In genomic region chr6:41216616-41217015, GRCh38 we compare ENCODE assay signal across 28 cellular contexts. TPM values are rescaled to one million over a fixed set of nuclear protein-coding genes. Genes with fewer than 3 reads are reported as not detected.
DNase-seq lines count a peak whose midpoint lies in the region; ATAC-seq and TF ChIP-seq lines count a peak whose summit lies in the region.
"Had no signal": no experiment of that assay in that cellular context is flagged by ENCODE, and none has a peak within 500 bp of the region (broad histone marks: within the 10 kb centered on the region; RNA-seq: fewer than 3 reads in every experiment).

No MANE protein-coding gene starts in this region.

- H3K9me3 ChIP-seq in heart right ventricle, result peaks cover 0 to 35% (median 10%) of the 10 kb centered on the region in 11 donors
- H3K9me3 ChIP-seq: BE2C had no signal

- peak; percentile 46 for DNase-seq in activated CD4-positive, alpha-beta T cell treated with anti-CD3 and anti-CD28 coated beads, Interleukin-2, amount 10 ng/mL, durations not matched to agents 24 days and 14 days
- no peak for DNase-seq in activated CD4-positive, alpha-beta T cell treated with anti-CD3 and anti-CD28 coated beads for 4 hours
- DNase-seq in coronary artery (ENCODE audit: low spot score), result peak; percentile 31
- DNase-seq in mesenteric fat pad (ENCODE audit: low spot score), result peak; percentile 74
- DNase-seq in posterior vena cava (ENCODE audit: low spot score), result peak; percentile 31
- DNase-seq in GDM1 (lab: John Stamatoyannopoulos, UW), result no peak
- no peak for DNase-seq in heart right ventricle
- no peak for DNase-seq in cerebellar nuclear complex (lab: John Stamatoyannopoulos, UW)
- DNase-seq: 8988T; ACHN; BE2C; C1 segment of cervical spinal cord; CD4-positive, alpha-beta memory T cell; CD4-positive, CD25-positive, alpha-beta regulatory T cell; CD8-positive, alpha-beta memory T cell; COR-L47; DMS153; DMS53; DMS79; DND-41; EL had no signal

- WGBS in heart right ventricle, 2 donors, result 66 to 67% methylated on average over 5 of the region's 5 CpGs

- H3K4me1 ChIP-seq in heart right ventricle, result no peaks in the 10 kb centered on the region
- H3K4me1 ChIP-seq: BE2C, BLaER1 had no signal

- TF ChIP-seq CTCF in coronary artery (IDR thresholded peaks at IDR 0.05), result no peak
- no peak for TF ChIP-seq CTCF in heart right ventricle (IDR thresholded peaks at IDR 0.05)

- H3K27ac ChIP-seq in coronary artery (no peak overlapping the region), heart right ventricle (no peak overlapping the region)
- H3K27ac ChIP-seq: BLaER1 had no signal

- no peaks in the 10 kb centered on the region for H3K36me3 Mint-ChIP-seq in activated CD4-positive, alpha-beta T cell treated with anti-CD3 and anti-CD28 coated beads, Interleukin-2, amount 10 ng/mL, durations not matched to agents 24 days and 14 days (ENCODE audit: low read depth)
- H3K36me3 Mint-ChIP-seq: CD4-positive, CD25-positive, alpha-beta regulatory T cell had no signal

- H3K27me3 Mint-ChIP-seq in activated CD4-positive, alpha-beta T cell treated with anti-CD3 and anti-CD28 coated beads, Interleukin-2, amount 10 ng/mL, durations not matched to agents 24 days and 14 days, result peaks cover 10% of the 10 kb centered on the region

- H3K4me3 Mint-ChIP-seq in activated CD4-positive, alpha-beta T cell treated with anti-CD3 and anti-CD28 coated beads, Interleukin-2, amount 10 ng/mL, durations not matched to agents 24 days and 14 days, result no peak overlapping the region
- H3K4me3 Mint-ChIP-seq: CD14-positive monocyte; CD4-positive, alpha-beta memory T cell; CD4-positive, CD25-positive, alpha-beta regulatory T cell; CD8-positive, alpha-beta memory T cell had no signal

- no peaks in the 10 kb centered on the region for H3K4me1 Mint-ChIP-seq in activated CD4-positive, alpha-beta T cell treated with anti-CD3 and anti-CD28 coated beads, Interleukin-2, amount 10 ng/mL, durations not matched to agents 24 days and 14 days
- H3K4me1 Mint-ChIP-seq: CD14-positive monocyte; CD8-positive, alpha-beta memory T cell had no signal

- no peak for ATAC-seq in heart right ventricle
- ATAC-seq: GM12878 had no signal

- H3K9me3 Mint-ChIP-seq in activated CD4-positive, alpha-beta T cell treated with anti-CD3 and anti-CD28 coated beads, Interleukin-2, amount 10 ng/mL, durations not matched to agents 24 days and 14 days, result peaks cover 16% of the 10 kb centered on the region

- intact Hi-C loops in activated CD4-positive, alpha-beta T cell treated with anti-CD3 and anti-CD28 coated beads, Interleukin-2, amount 10 ng/mL, durations not matched to agents 24 days and 14 days (cut with micrococcal nuclease), result no loop called here
- intact Hi-C loops in posterior vena cava (cut with DNase I) (no loop called here), heart right ventricle (cut with DNase I) (no loop called here)

- H3K36me3 ChIP-seq in heart right ventricle, result no peaks in the 10 kb centered on the region
- H3K36me3 ChIP-seq: BE2C, BLaER1 had no signal

- H3K4me3 ChIP-seq in coronary artery, result no peak overlapping the region
- no peak overlapping the region for H3K4me3 ChIP-seq in heart right ventricle
- H3K4me3 ChIP-seq: BLaER1, GM12878 had no signal

- H3K27ac Mint-ChIP-seq in activated CD4-positive, alpha-beta T cell treated with anti-CD3 and anti-CD28 coated beads, Interleukin-2, amount 10 ng/mL, durations not matched to agents 24 days and 14 days, result no peak overlapping the region
- H3K27ac Mint-ChIP-seq: CD4-positive, alpha-beta memory T cell had no signal

- H3K27me3 ChIP-seq in heart right ventricle, result peaks cover 0 to 13% (median 8%) of the 10 kb centered on the region in 7 donors
- H3K27me3 ChIP-seq: BLaER1 had no signal

RNA-seq across cellular contexts. Expression of gene TREML4, which starts 11.5 kb away (rescaled TPM):
- total RNA-seq in activated CD4-positive, alpha-beta T cell treated with anti-CD3 and anti-CD28 coated beads, Interleukin-2, amount 10 ng/mL, durations not matched to agents 24 days and 14 days, result not detected in 2 replicates
- total RNA-seq in mesenteric fat pad (0.67 TPM), posterior vena cava (under 1 TPM in 1 of 2 donors, not detected in 1; 0.14 TPM), heart right ventricle (not detected)
- polyA plus RNA-seq in heart right ventricle, result under 1 TPM in 1 of 2 donors, not detected in 1; 0.04 TPM
- total RNA-seq: A673; CD4-positive, alpha-beta memory T cell; CD4-positive, CD25-positive, alpha-beta regulatory T cell; CD8-positive, alpha-beta memory T cell; Daoy; G401; GM12878 had no signal
- polyA plus RNA-seq: AG04450; CD14-positive monocyte; CD4-positive, alpha-beta memory T cell; CD4-positive, CD25-positive, alpha-beta regulatory T cell; CD8-positive, alpha-beta memory T cell; GM12878 had no signal

RNA-seq across cellular contexts. Expression of gene TREML2, which starts 15.7 kb away (rescaled TPM):
- total RNA-seq in activated CD4-positive, alpha-beta T cell treated with anti-CD3 and anti-CD28 coated beads, Interleukin-2, amount 10 ng/mL, durations not matched to agents 24 days and 14 days, result 3.5 TPM in 2 replicates
- 1.0 TPM for total RNA-seq in mesenteric fat pad
- under 1 TPM; 0.19 to 0.28 TPM for total RNA-seq in posterior vena cava
- total RNA-seq in heart right ventricle, result under 1 TPM in 4 of 10 donors, not detected in 6; 0.10 to 0.38 (median 0.16) TPM
- polyA plus RNA-seq in heart right ventricle, result under 1 TPM in 1 of 2 donors, not detected in 1; 0.01 TPM
- total RNA-seq: A673, Daoy, G401 had no signal
- polyA plus RNA-seq: AG04450 had no signal

RNA-seq across cellular contexts. Expression of gene TREM2, which starts 53.7 kb away (rescaled TPM):
- total RNA-seq in activated CD4-positive, alpha-beta T cell treated with anti-CD3 and anti-CD28 coated beads, Interleukin-2, amount 10 ng/mL, durations not matched to agents 24 days and 14 days, result not detected in 2 replicates
- total RNA-seq in mesenteric fat pad (11.0 TPM), posterior vena cava (1 to 10 TPM; 3.8 to 8.6 TPM), heart right ventricle (1 to 10 TPM in 3 of 10 donors, under 1 TPM in 4, not detected in 3; 0.40 to 5.5 (median 1.00) TPM)
- 1 to 10 TPM; 1.4 to 1.6 TPM for polyA plus RNA-seq in heart right ventricle
- total RNA-seq: A673; CD4-positive, CD25-positive, alpha-beta regulatory T cell; Daoy; G401; GM12878 had no signal
- polyA plus RNA-seq: CD4-positive, alpha-beta memory T cell; CD4-positive, CD25-positive, alpha-beta regulatory T cell; CD8-positive, alpha-beta memory T cell; GM12878 had no signal

Comparison
In these comparisons a context has a peak if more than half of its experiments do, and no peak if none do; other contexts are left out.
1. DNase-seq: peak in activated CD4-positive, alpha-beta T cell treated with anti-CD3 and anti-CD28 coated beads, Interleukin-2, amount 10 ng/mL, durations not matched to agents 24 days and 14 days (single experiment), coronary artery (single experiment), mesenteric fat pad (single experiment) and posterior vena cava (single experiment); none in activated CD4-positive, alpha-beta T cell treated with anti-CD3 and anti-CD28 coated beads for 4 hours (0 of 2), GDM1 (single experiment), heart right ventricle (0 of 2) and cerebellar nuclear complex (0 of 2).